In genomic region chr19:31905980-31906948, GRCh38 we compare ENCODE assay signal across 1 cellular context.
TF ChIP-seq lines count a peak whose summit lies in the region.

No MANE protein-coding gene starts in this region.

TF ChIP-seq in K562, 482 proteins besides CTCF, POLR2A, EP300 and RAD21 (continued from another document):
- TF ChIP-seq USF2 (CRISPR knock-in tag; IDR thresholded peaks at IDR 0.05) (peak; percentile 68), ZNF277 (CRISPR knock-in tag; IDR thresholded peaks at IDR 0.05; ENCODE audit: borderline replicate concordance) (no peak), EWSR1 (IDR thresholded peaks at IDR 0.05; ENCODE audit: borderline replicate concordance, low read depth, partially characterized antibody) (no peak), MCM3 (IDR thresholded peaks at IDR 0.05) (no peak), SRSF1 (IDR thresholded peaks at IDR 0.05; ENCODE audit: low read depth, low read length) (no peak), MXI1 (IDR thresholded peaks at IDR 0.05; ENCODE audit: low read depth, low read length) (no peak), RAD51 (IDR thresholded peaks at IDR 0.05; ENCODE audit: borderline replicate concordance, low read depth) (peak; percentile 43; the same call in 1 of the 2 replicates), E2F4 (CRISPR knock-in tag; IDR thresholded peaks at IDR 0.05; ENCODE audit: low read depth) (no peak), ZNF785 (CRISPR knock-in tag; IDR thresholded peaks at IDR 0.05) (no peak), HNRNPH1 (optimal IDR thresholded peaks at IDR 0.05; ENCODE audit: low read depth, low read length) (no peak), HMBOX1 (IDR thresholded peaks at IDR 0.05) (no peak), SMARCB1 (IDR thresholded peaks at IDR 0.05; ENCODE audit: insufficient read length, low read depth) (no peak), GMEB1 (CRISPR knock-in tag; IDR thresholded peaks at IDR 0.05) (no peak), ARID3B (CRISPR knock-in tag; IDR thresholded peaks at IDR 0.05; ENCODE audit: borderline replicate concordance) (no peak), RNF219 (CRISPR knock-in tag; IDR thresholded peaks at IDR 0.05) (no peak), ZNF253 (CRISPR knock-in tag; conservative IDR thresholded peaks at IDR 0.05) (no peak), FOSL1 (tag; conservative IDR thresholded peaks at IDR 0.05) (no peak), BRF1 (IDR thresholded peaks at IDR 0.05; ENCODE audit: borderline replicate concordance, extremely low read depth, insufficient read length) (no peak), ZNF445 (CRISPR knock-in tag; IDR thresholded peaks at IDR 0.05; ENCODE audit: low read depth) (no peak), RBM25 (IDR thresholded peaks at IDR 0.05; ENCODE audit: low read depth, low read length, severe bottlenecking) (no peak), GABPA (tag; conservative IDR thresholded peaks at IDR 0.05; ENCODE audit: low read depth) (0 out of 2 replicates have a peak, but pooled peaks have one; percentile 24)
